Comparison of ENCODE assay signal across 8 cellular contexts in genomic region chr17:5110816-5111215, GRCh38. TPM values are rescaled to one million over a fixed set of nuclear protein-coding genes. Genes with fewer than 3 reads are reported as not detected.
DNase-seq lines count a peak whose midpoint lies in the region; TF ChIP-seq lines count a peak whose summit lies in the region.

No MANE protein-coding gene starts in this region.

- peaks cover 60% of the 10 kb centered on the region for H3K36me3 ChIP-seq in mesodermal cell (ENCODE audit: control insufficient read depth, insufficient read depth, low read length)

- H3K4me1 ChIP-seq in mesodermal cell (ENCODE audit: control insufficient read depth, insufficient read depth, low read length, poor library complexity, severe bottlenecking), result no peaks in the 10 kb centered on the region

- H3K27ac ChIP-seq in mesodermal cell (ENCODE audit: low read depth, low read length, severe bottlenecking), result no peak overlapping the region

- H3K9me3 ChIP-seq in mesodermal cell (ENCODE audit: control insufficient read depth, low read length), result peaks cover 4% of the 10 kb centered on the region

- in situ Hi-C loops in astrocyte of the spinal cord (cut with HindIII; ENCODE audit: low sequenced_read_pairs), result no loop called here

- WGBS in mesodermal cell (ENCODE audit: insufficient coverage in 2 of 2), 2 experiments, result 22 to 35% methylated on average over 6 to 8 of the region's 8 CpGs

- DNase-seq in AG10803 (ENCODE audit: low read depth) (no peak), astrocyte of the spinal cord (ENCODE audit: low read depth, low spot score) (no peak), NCI-H82 treated with DMSO at 0.1 percent for 48 hours (lab: John Stamatoyannopoulos, UW; ENCODE audit: unreplicated experiment) (no peak), middle frontal gyrus (ENCODE audit: extremely low spot score, low spot score) (no peak), KG1 (lab: John Stamatoyannopoulos, UW) (no peak), activated gamma-delta T cell (lab: John Stamatoyannopoulos, UW) (no peak)
- DNase-seq in Jurkat, Clone E6-1 (ENCODE audit: low read depth, low spot score), result peak; percentile 15

- TF ChIP-seq CTCF in AG10803 (conservative IDR thresholded peaks at IDR 0.05; ENCODE audit: low read length), result no peak; the same call in 1 of the 2 replicates
- no peak for TF ChIP-seq CTCF in astrocyte of the spinal cord (IDR thresholded peaks at IDR 0.05; ENCODE audit: low read depth, low read length)

- H3K4me3 ChIP-seq in AG10803 (ENCODE audit: low read length), result peak overlapping the region; percentile 94
- H3K4me3 ChIP-seq in Jurkat, Clone E6-1 (ENCODE audit: low read length), result peak overlapping the region; percentile 94
- peak overlapping the region; percentile 57 for H3K4me3 ChIP-seq in astrocyte of the spinal cord (ENCODE audit: low read depth, low read length)
- H3K4me3 ChIP-seq in mesodermal cell (ENCODE audit: extremely low read depth, insufficient read depth, low read length, poor library complexity, severe bottlenecking), result peak overlapping the region; percentile 83

RNA-seq across cellular contexts. Expression of gene ZNF232, which starts 0.9 kb away (rescaled TPM):
- 17.7 TPM for polyA plus RNA-seq in Jurkat, Clone E6-1 (2012; ENCODE audit: insufficient read depth, insufficient read length)
- 11.0 TPM for polyA plus RNA-seq in mesodermal cell (2013, experiment 1 of 2)
- polyA plus RNA-seq in mesodermal cell (2013, experiment 2 of 2), result 12.3 TPM

RNA-seq across cellular contexts. Expression of gene USP6, which starts 5.0 kb away (rescaled TPM):
- 0.22 TPM for polyA plus RNA-seq in Jurkat, Clone E6-1 (2012; ENCODE audit: insufficient read depth, insufficient read length)
- polyA plus RNA-seq in mesodermal cell (2013, experiment 1 of 2), result 0.04 TPM
- not detected for polyA plus RNA-seq in mesodermal cell (2013, experiment 2 of 2)

RNA-seq across cellular contexts. Expression of gene ZFP3, which starts 32.5 kb away (rescaled TPM):
- not detected for polyA plus RNA-seq in Jurkat, Clone E6-1 (2012; ENCODE audit: insufficient read depth, insufficient read length)
- polyA plus RNA-seq in mesodermal cell (2013, experiment 1 of 2), result not detected
- not detected for polyA plus RNA-seq in mesodermal cell (2013, experiment 2 of 2)
